In genomic region chr18:47917923-47918610, GRCh38 we compare ENCODE assay signal across 10 cellular contexts. TPM values are rescaled to one million over a fixed set of nuclear protein-coding genes. Genes with fewer than 3 reads are reported as not detected.
DNase-seq lines count a peak whose midpoint lies in the region; ATAC-seq and TF ChIP-seq lines count a peak whose summit lies in the region.
"Had no signal": no experiment of that assay in that cellular context is flagged by ENCODE, and none has a peak within 500 bp of the region (broad histone marks: within the 10 kb centered on the region; RNA-seq: fewer than 3 reads in every experiment).

No MANE protein-coding gene starts in this region.

- H2AK5ac ChIP-seq in trophoblast cell (ENCODE audit: low read length) = no peak overlapping the region

- H3K36me3 Mint-ChIP-seq in activated CD4-positive, alpha-beta T cell treated with anti-CD3 and anti-CD28 coated beads, Interleukin-2, amount 10 ng/mL, durations not matched to agents 24 days and 14 days (ENCODE audit: low read depth) = peaks cover 62% of the 10 kb centered on the region
- peaks cover 12% of the 10 kb centered on the region for H3K36me3 Mint-ChIP-seq in activated naive CD8-positive, alpha-beta T cell

- no peaks in the 10 kb centered on the region for H3K27me3 ChIP-seq in trophoblast cell (ENCODE audit: insufficient read depth, low read length)
- no peaks in the 10 kb centered on the region for H3K27me3 ChIP-seq in testis

- peaks cover 18% of the 10 kb centered on the region for H3K79me2 ChIP-seq in trophoblast cell (ENCODE audit: control insufficient read depth, insufficient read depth, low read length, poor library complexity)

- peak; percentile 65 for ATAC-seq in HG02678 (IDR thresholded peaks at IDR 0.05; ENCODE audit: unreplicated experiment)

- no peak overlapping the region for H3K18ac ChIP-seq in trophoblast cell (ENCODE audit: low read length)

- no peak overlapping the region for H3K23ac ChIP-seq in trophoblast cell (ENCODE audit: low read length)

- DNase-seq in activated CD4-positive, alpha-beta T cell treated with anti-CD3 and anti-CD28 coated beads, Interleukin-2, amount 10 ng/mL, durations not matched to agents 24 days and 14 days = peak; percentile 67
- DNase-seq in activated CD4-positive, alpha-beta T cell treated with anti-CD3 and anti-CD28 coated beads, Interleukin-2, amount 50 U/mL, for 1 hour = no peak
- DNase-seq in trophoblast cell = no peak
- DNase-seq in kidney tubule cell (ENCODE audit: low spot score) = no peak
- no peak for DNase-seq in testis
- DNase-seq in activated gamma-delta T cell treated with Interleukin-2 at 50 U/mL for 16 hours = no peak
- DNase-seq: RPMI8226 had no signal

- H2BK12ac ChIP-seq in trophoblast cell (ENCODE audit: low read length) = no peak overlapping the region

- H3K27ac ChIP-seq in trophoblast cell (ENCODE audit: low read depth, low read length) = no peak overlapping the region
- H3K27ac ChIP-seq in testis = no peak overlapping the region

- H3K9ac ChIP-seq in trophoblast cell (ENCODE audit: low read length) = no peak overlapping the region

- no peak overlapping the region for H4K91ac ChIP-seq in trophoblast cell (ENCODE audit: low read depth, low read length)

- no peak overlapping the region for H2AFZ ChIP-seq in trophoblast cell (ENCODE audit: insufficient read depth, low read length, poor library complexity)

- H3K79me1 ChIP-seq in trophoblast cell (ENCODE audit: low read length) = peaks cover under 1% of the 10 kb centered on the region

- no peak overlapping the region for H3K14ac ChIP-seq in trophoblast cell (ENCODE audit: low read length)

- H3K4ac ChIP-seq in trophoblast cell (ENCODE audit: low read depth, low read length) = peak overlapping the region; percentile 30

- H3K4me2 ChIP-seq in trophoblast cell (ENCODE audit: low read length) = peak overlapping the region; percentile 3

- H3K4me1 Mint-ChIP-seq in activated CD4-positive, alpha-beta T cell treated with anti-CD3 and anti-CD28 coated beads, Interleukin-2, amount 10 ng/mL, durations not matched to agents 24 days and 14 days = peaks cover 75% of the 10 kb centered on the region
- peaks cover 94% of the 10 kb centered on the region for H3K4me1 Mint-ChIP-seq in activated naive CD8-positive, alpha-beta T cell (ENCODE audit: low read depth)

- no peak for TF ChIP-seq CTCF in testis (IDR thresholded peaks at IDR 0.05)

- TF ChIP-seq POLR2A in testis (IDR thresholded peaks at IDR 0.05) = no peak

- peak overlapping the region; percentile 77 for H3K4me3 Mint-ChIP-seq in activated CD4-positive, alpha-beta T cell treated with anti-CD3 and anti-CD28 coated beads, Interleukin-2, amount 10 ng/mL, durations not matched to agents 24 days and 14 days
- H3K4me3 Mint-ChIP-seq in activated naive CD8-positive, alpha-beta T cell = peak overlapping the region; percentile 82

- H3K4me3 ChIP-seq in trophoblast cell (ENCODE audit: low read depth, low read length) (no peak overlapping the region), testis (no peak overlapping the region)

- H3K9me3 ChIP-seq in trophoblast cell (ENCODE audit: insufficient read depth, low read depth, low read length) (no peaks in the 10 kb centered on the region), testis (no peaks in the 10 kb centered on the region)

- no peaks in the 10 kb centered on the region for H3K9me3 Mint-ChIP-seq in activated CD4-positive, alpha-beta T cell treated with anti-CD3 and anti-CD28 coated beads, Interleukin-2, amount 10 ng/mL, durations not matched to agents 24 days and 14 days
- H3K9me3 Mint-ChIP-seq in activated naive CD8-positive, alpha-beta T cell (ENCODE audit: low read depth) = no peaks in the 10 kb centered on the region
- H3K9me3 Mint-ChIP-seq: IgD-negative memory B cell had no signal

- H3K4me1 ChIP-seq in trophoblast cell (ENCODE audit: control insufficient read depth in 1 of 2, insufficient read depth in 2 of 2, low read length in 2 of 2) = peaks cover 5 to 12% of the 10 kb centered on the region in 2 experiments
- peaks cover under 1% of the 10 kb centered on the region for H3K4me1 ChIP-seq in testis

- H4K8ac ChIP-seq in trophoblast cell (ENCODE audit: low read depth, low read length) = no peak overlapping the region

- H2BK120ac ChIP-seq in trophoblast cell (ENCODE audit: insufficient read depth, low read length, poor library complexity) = no peak overlapping the region

- H3K36me3 ChIP-seq in trophoblast cell (ENCODE audit: control insufficient read depth in 1 of 2, insufficient read depth in 2 of 2, low read length in 2 of 2) (peaks cover 0 to 2% of the 10 kb centered on the region in 2 experiments), testis (ENCODE audit: low read depth, missing control alignments) (no peaks in the 10 kb centered on the region)

- intact Hi-C loops in activated CD4-positive, alpha-beta T cell treated with anti-CD3 and anti-CD28 coated beads, Interleukin-2, amount 10 ng/mL, durations not matched to agents 24 days and 14 days (cut with micrococcal nuclease) = loop anchor here (1.0 to 10.0 kb wide), 3 partner anchors 10 to 207 kb away; no protein-coding TSS in a partner anchor
- intact Hi-C loops in testis (cut with DNase I; ENCODE audit: low total_unique reads) = no loop called here

- no peak overlapping the region for H4K12ac ChIP-seq in trophoblast cell (ENCODE audit: low read depth, low read length)

- H3K27me3 Mint-ChIP-seq in activated CD4-positive, alpha-beta T cell treated with anti-CD3 and anti-CD28 coated beads, Interleukin-2, amount 10 ng/mL, durations not matched to agents 24 days and 14 days = no peaks in the 10 kb centered on the region
- no peaks in the 10 kb centered on the region for H3K27me3 Mint-ChIP-seq in activated naive CD8-positive, alpha-beta T cell
- H3K27me3 Mint-ChIP-seq: IgD-negative memory B cell had no signal

- no CpG with 5 or more reads among the region's 8 CpGs for WGBS in trophoblast cell (ENCODE audit: extremely low coverage, insufficient coverage, insufficient read length)
- 70 to 71% methylated on average over 8 of the region's 8 CpGs for WGBS in testis, 2 donors

- H2BK5ac ChIP-seq in trophoblast cell (ENCODE audit: low read depth, low read length, poor library complexity) = no peak overlapping the region

- H3K27ac Mint-ChIP-seq in activated CD4-positive, alpha-beta T cell treated with anti-CD3 and anti-CD28 coated beads, Interleukin-2, amount 10 ng/mL, durations not matched to agents 24 days and 14 days = peak overlapping the region; percentile 95
- peak overlapping the region; percentile 99 for H3K27ac Mint-ChIP-seq in activated naive CD8-positive, alpha-beta T cell

RNA-seq across cellular contexts. Expression of gene SMAD2, which starts 12.4 kb away (rescaled TPM):
- total RNA-seq in activated CD4-positive, alpha-beta T cell treated with anti-CD3 and anti-CD28 coated beads, Interleukin-2, amount 10 ng/mL, durations not matched to agents 24 days and 14 days = 388 and 406 TPM in 2 replicates
- polyA plus RNA-seq in trophoblast cell (2013) = 67.3 and 70.4 TPM in 2 replicates
- total RNA-seq in testis = 100 to 1,000 TPM in 1 of 2 donors, 10 to 100 TPM in 1; 76.9 to 115 TPM
- polyA plus RNA-seq in testis (ENCODE audit: insufficient read depth, low read depth, low replicate concordance) = 109 TPM
